17 cellular contexts compared by ENCODE assay signal in the genomic region with DNA sequence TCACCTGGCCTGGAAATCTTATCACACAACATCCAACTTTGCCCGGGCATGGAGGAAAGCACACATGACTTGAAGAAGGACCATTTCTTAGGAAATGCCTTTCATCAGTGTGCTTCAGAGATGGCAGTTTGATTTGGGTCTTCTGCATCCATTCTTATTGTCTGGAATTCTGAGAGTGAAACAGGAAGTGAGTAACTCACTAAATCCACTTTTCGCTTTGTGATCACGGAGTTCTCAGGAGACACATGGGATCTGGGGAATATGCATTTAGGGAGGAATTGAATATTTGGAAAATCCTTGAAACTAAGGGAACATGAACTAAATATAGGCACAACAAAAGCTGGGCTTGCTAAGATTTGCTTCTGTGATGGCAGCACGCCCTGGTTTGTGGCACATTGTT.
"Had no signal": no experiment of that assay in that cellular context is flagged by ENCODE, and none has a peak within 500 bp of the region (broad histone marks: within the 10 kb centered on the region; RNA-seq: fewer than 3 reads in every experiment).

No MANE protein-coding gene starts in this region.

- H3K4me3 ChIP-seq: cardiac muscle cell, testis, upper lobe of left lung had no signal

- FAIRE-seq: endometrium had no signal

- H3K27ac ChIP-seq: cardiac muscle cell, testis, upper lobe of left lung had no signal

- H3K4me1 ChIP-seq: testis had no signal

- DNase-seq: activated CD4-positive, alpha-beta T cell treated with anti-CD3 and anti-CD28 coated beads, Interleukin-2, amount 10 ng/mL, durations not matched to agents 24 days and 14 days; activated CD4-positive, CD25-positive, alpha-beta regulatory T cell; activated naive CD4-positive, alpha-beta T cell; activated naive CD8-positive, alpha-beta T cell treated with anti-CD3 and anti-CD28 coated beads, Interleukin-2, amount 50 U/mL, for 24 hours; aorta; glutamatergic neuron; hypothalamus; kidney glomerular epithelial cell; mesendoderm; nucleus accumbens; right cardiac atrium; stimulated activated naive CD8-positive, alpha-beta T cell treated with anti-CD3 and anti-CD28 coated beads, Interleukin-15, amount 100 ng/mL, for 72 hours; testis; upper lobe of left lung had no signal

- H3K36me3 ChIP-seq: upper lobe of left lung had no signal

- ATAC-seq: activated naive CD8-positive, alpha-beta T cell treated with anti-CD3 and anti-CD28 coated beads, Interleukin-2, amount 50 U/mL, for 24 hours; esophagus mucosa; right cardiac atrium; stimulated activated naive CD8-positive, alpha-beta T cell treated with anti-CD3 and anti-CD28 coated beads, Interleukin-15, amount 100 ng/mL, for 72 hours had no signal

- H3K9me3 ChIP-seq: testis, upper lobe of left lung had no signal

- H3K27me3 ChIP-seq: cardiac muscle cell, testis, upper lobe of left lung had no signal
